ENCODE assay signal across 9 cellular contexts in the genomic region with DNA sequence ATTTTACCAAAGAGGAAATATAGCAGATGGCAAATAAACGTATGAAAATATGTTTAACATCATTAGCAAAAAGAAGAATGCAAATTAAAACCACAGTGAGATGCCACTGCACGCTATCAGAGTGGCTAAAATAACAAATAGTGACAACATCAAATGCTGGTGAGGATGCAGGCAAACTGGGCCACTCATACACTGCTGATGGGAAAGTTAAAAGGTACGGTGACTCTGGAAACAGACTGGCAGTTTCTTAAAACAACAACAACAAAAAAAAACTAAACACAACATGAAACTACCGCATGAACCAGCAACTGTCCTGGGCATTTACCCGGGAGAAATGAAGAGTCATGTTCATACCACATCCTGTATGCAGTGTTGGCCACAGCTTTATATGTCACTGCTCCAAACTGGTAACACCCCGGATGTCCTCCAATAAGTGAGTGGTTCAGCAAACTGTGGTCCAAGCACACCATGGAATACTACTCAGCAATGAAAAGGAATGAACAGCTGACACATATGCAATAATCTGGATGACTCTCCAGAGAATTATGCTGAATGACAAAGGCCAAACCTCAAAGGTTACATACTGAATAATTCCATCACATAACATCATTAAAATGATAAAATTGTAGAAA. TPM values are rescaled to one million over a fixed set of nuclear protein-coding genes. Genes with fewer than 3 reads are reported as not detected.
DNase-seq lines count a peak whose midpoint lies in the region; ATAC-seq, FAIRE-seq and TF ChIP-seq lines count a peak whose summit lies in the region.
"Had no signal": no experiment of that assay in that cellular context is flagged by ENCODE, and none has a peak within 500 bp of the region (broad histone marks: within the 10 kb centered on the region; RNA-seq: fewer than 3 reads in every experiment).

No MANE protein-coding gene starts in this region.

- H3K79me2 ChIP-seq in GM23248 (ENCODE audit: insufficient read depth) (peaks cover 95% of the 10 kb centered on the region), SK-N-SH (ENCODE audit: insufficient read depth) (peaks cover 96% of the 10 kb centered on the region)

- H3K36me3 ChIP-seq in GM23248 (ENCODE audit: low read depth) (no peaks in the 10 kb centered on the region), SJSA1 (no peaks in the 10 kb centered on the region; the same call in none of the 2 replicates), SK-N-SH (replicated peaks in 1 of 2; ENCODE audit: control insufficient read depth in 1 of 2, insufficient read depth in 2 of 2, low read length in 1 of 2) (no peaks in the 10 kb centered on the region)

- H3K4me3 ChIP-seq in GM23248 (no peak overlapping the region), SJSA1 (no peak overlapping the region), coronary artery (no peak overlapping the region), SK-N-SH (ENCODE audit: low read depth in 2 of 2, low read length in 1 of 2) (no peak overlapping the region)

- H3K4me2 ChIP-seq in GM23248 (ENCODE audit: unreplicated experiment) (no peak overlapping the region), SK-N-SH (no peak overlapping the region)

- peak; percentile 93 for FAIRE-seq in GM18507 (lab: Jason Lieb, UNC)
- FAIRE-seq: TTC549 had no signal

- H3K9me2 ChIP-seq in GM23248 (ENCODE audit: insufficient read depth) (no peaks in the 10 kb centered on the region), SK-N-SH (no peaks in the 10 kb centered on the region)

- POLR2A ChIA-PET in SK-N-SH (lab: Yijun Ruan, JAX): no interaction called here

- H3K36me3 Mint-ChIP-seq in memory B cell: peaks cover 8% of the 10 kb centered on the region

- H4K20me1 ChIP-seq in GM23248 (ENCODE audit: insufficient read depth) (peaks cover 3% of the 10 kb centered on the region; the same call in 1 of the 2 replicates), SK-N-SH (ENCODE audit: insufficient read depth) (peaks cover 49% of the 10 kb centered on the region)

- H3K9me3 ChIP-seq in GM23248 (ENCODE audit: low read depth) (no peaks in the 10 kb centered on the region), SJSA1 (replicated peaks) (0 out of 2 replicates have a peak, but pooled peaks cover 3% of the 10 kb centered on the region), SK-N-SH (no peaks in the 10 kb centered on the region)

- peak overlapping the region; percentile 59 for H3K4me3 Mint-ChIP-seq in memory B cell

- peaks cover 5% of the 10 kb centered on the region for H3K9me3 Mint-ChIP-seq in memory B cell

- no peak for TF ChIP-seq CTCF in coronary artery (IDR thresholded peaks at IDR 0.05)
- no peak for TF ChIP-seq CTCF in SK-N-SH (IDR thresholded peaks at IDR 0.05)

- no peak overlapping the region for H2AFZ ChIP-seq in GM23248
- no peak overlapping the region for H2AFZ ChIP-seq in SK-N-SH (ENCODE audit: low read depth)

- in situ Hi-C loops in GM23248 (cut with MboI): no loop called here

- H3F3A ChIP-seq in GM23248 (ENCODE audit: insufficient read depth) (0 out of 2 replicates have a peak, but pooled peaks cover 5% of the 10 kb centered on the region), SK-N-SH (replicated peaks; ENCODE audit: insufficient read depth) (no peaks in the 10 kb centered on the region)

- CTCF ChIA-PET in SK-N-SH (lab: Yijun Ruan, JAX): interaction anchor here (1.0 kb wide), 1 partner anchor 63 kb away, joined by 3 read pairs; no protein-coding TSS in a partner anchor

- TF ChIP-seq RAD21 in SK-N-SH (IDR thresholded peaks at IDR 0.05; ENCODE audit: low read length): no peak

- ATAC-seq in memory B cell (ENCODE audit: low read depth): peak; percentile 38
- ATAC-seq in GM19328 (IDR thresholded peaks at IDR 0.05; ENCODE audit: unreplicated experiment): no peak

- peak overlapping the region; percentile 86 for H3K27ac Mint-ChIP-seq in memory B cell

- no peak overlapping the region for H3K27ac ChIP-seq in GM23248
- H3K27ac ChIP-seq in SJSA1: peak overlapping the region; percentile 65
- no peak overlapping the region for H3K27ac ChIP-seq in coronary artery
- no peak overlapping the region for H3K27ac ChIP-seq in SK-N-SH (ENCODE audit: low read depth in 2 of 2, low read length in 1 of 2)

- DNase-seq in GM18507 (ENCODE audit: extremely low spot score, insufficient read length, low read depth): peak; percentile 68
- peak; percentile 23 for DNase-seq in GM23248
- DNase-seq in SJSA1 (ENCODE audit: low read depth in 1 of 2, low spot score in 2 of 2): peak; percentile 47 to 59
- DNase-seq in memory B cell (ENCODE audit: low spot score in 2 of 2): peak in 1 of 2 donors; percentile 28
- no peak for DNase-seq in dermis blood vessel endothelial cell
- DNase-seq in coronary artery (ENCODE audit: low spot score): no peak
- no peak for DNase-seq in SK-N-SH

- 80 to 86% methylated on average over 6 of the region's 6 CpGs for WGBS in GM23248 (ENCODE audit: low coverage in 1 of 2, low lambda C conversion rate in 2 of 2, missing lambda C conversion rate in 2 of 2), 2 experiments
- WGBS in SK-N-SH (ENCODE audit: low lambda C conversion rate): 90% methylated on average over 5 of the region's 6 CpGs

- H3K9ac ChIP-seq in GM23248 (no peak overlapping the region), SK-N-SH (no peak overlapping the region)

- H3K4me1 ChIP-seq in GM23248 (ENCODE audit: insufficient read depth) (peaks cover 15% of the 10 kb centered on the region), SJSA1 (replicated peaks) (peaks cover 44% of the 10 kb centered on the region), SK-N-SH (ENCODE audit: control insufficient read depth in 1 of 2, insufficient read depth in 2 of 2, low read depth in 1 of 2, low read length in 1 of 2) (peaks cover 10 to 25% of the 10 kb centered on the region in 2 experiments; a peak in 2 of 4 replicates)

- peaks cover 59% of the 10 kb centered on the region for H3K4me1 Mint-ChIP-seq in memory B cell

- H3K27me3 ChIP-seq in GM23248 (replicated peaks; ENCODE audit: insufficient read depth): no peaks in the 10 kb centered on the region
- no peaks in the 10 kb centered on the region for H3K27me3 ChIP-seq in SJSA1 (replicated peaks)
- no peaks in the 10 kb centered on the region for H3K27me3 ChIP-seq in SK-N-SH (ENCODE audit: insufficient read depth)

- no peak for TF ChIP-seq EP300 in SK-N-SH (IDR thresholded peaks at IDR 0.05; ENCODE audit: borderline replicate concordance in 1 of 2, low read depth in 1 of 2, low read length in 1 of 2)

- no peaks in the 10 kb centered on the region for H3K27me3 Mint-ChIP-seq in memory B cell

TF ChIP-seq in SK-N-SH, 30 proteins besides CTCF, POLR2A, EP300 and RAD21:
- TF ChIP-seq ELF1 (IDR thresholded peaks at IDR 0.05) (no peak), JUND (IDR thresholded peaks at IDR 0.05) (no peak)

RNA-seq across cellular contexts. Expression of a gene that starts 22.3 kb away (rescaled TPM):
- 3.1 and 9.0 TPM in 2 replicates for total RNA-seq in GM23248 (2014; rRNA removed; shearing (Covaris generic))
- 23.4 and 28.6 TPM in 2 replicates for polyA plus RNA-seq in GM23248 (2016; fragmentation: Nextera tagmentation; extraction: Ambion mirVana)
- 6.8 and 8.2 TPM in 2 replicates for total RNA-seq in SJSA1 (2014; rRNA removed; shearing (Covaris generic))
- total RNA-seq in dermis blood vessel endothelial cell: 8.7 and 11.8 TPM in 2 replicates
- polyA plus RNA-seq in SK-N-SH (2012; rRNA removed): 16.0 and 18.7 TPM in 2 replicates
- polyA plus RNA-seq in SK-N-SH (2012; cell fraction: cytosol; rRNA removed): 12.7 and 14.8 TPM in 2 replicates
- 31.2 and 35.4 TPM in 2 replicates for polyA plus RNA-seq in SK-N-SH (2012; cell fraction: nucleus; rRNA removed)

RNA-seq across cellular contexts. Expression of a gene that starts 46.5 kb away (rescaled TPM):
- total RNA-seq in GM23248 (2014; rRNA removed; shearing (Covaris generic)): not detected in 2 replicates
- polyA plus RNA-seq in GM23248 (2016; fragmentation: Nextera tagmentation; extraction: Ambion mirVana) (not detected in 2 replicates), SK-N-SH (2012; rRNA removed) (not detected in 2 replicates)
- not detected in 2 replicates for total RNA-seq in SJSA1 (2014; rRNA removed; shearing (Covaris generic))
- not detected in 2 replicates for total RNA-seq in dermis blood vessel endothelial cell
- polyA plus RNA-seq in SK-N-SH (2012; cell fraction: cytosol; rRNA removed): 0.01 TPM in 1 of 2 replicates, not detected in the other
- not detected in 2 replicates for polyA plus RNA-seq in SK-N-SH (2012; cell fraction: nucleus; rRNA removed)

RNA-seq across cellular contexts. Expression of a gene that starts 46.7 kb away (rescaled TPM):
- 4.2 and 5.1 TPM in 2 replicates for total RNA-seq in GM23248 (2014; rRNA removed; shearing (Covaris generic))
- polyA plus RNA-seq in GM23248 (2016; fragmentation: Nextera tagmentation; extraction: Ambion mirVana): 2.4 and 3.5 TPM in 2 replicates
- 1.2 and 3.0 TPM in 2 replicates for total RNA-seq in SJSA1 (2014; rRNA removed; shearing (Covaris generic))
- 3.1 and 5.3 TPM in 2 replicates for total RNA-seq in dermis blood vessel endothelial cell
- polyA plus RNA-seq in SK-N-SH (2012; rRNA removed): 5.1 and 6.0 TPM in 2 replicates
- 3.7 and 4.7 TPM in 2 replicates for polyA plus RNA-seq in SK-N-SH (2012; cell fraction: cytosol; rRNA removed)
- 17.9 and 22.3 TPM in 2 replicates for polyA plus RNA-seq in SK-N-SH (2012; cell fraction: nucleus; rRNA removed)

Comparison
In these comparisons a context has a peak if more than half of its experiments do, and no peak if none do; other contexts are left out.
1. DNase-seq: peak in GM18507 (single experiment), GM23248 (single experiment) and SJSA1 (2 of 2); none in dermis blood vessel endothelial cell (single experiment), coronary artery (single experiment) and SK-N-SH (single experiment).